Comparison of ENCODE assay signal across 8 cellular contexts in the genomic region with DNA sequence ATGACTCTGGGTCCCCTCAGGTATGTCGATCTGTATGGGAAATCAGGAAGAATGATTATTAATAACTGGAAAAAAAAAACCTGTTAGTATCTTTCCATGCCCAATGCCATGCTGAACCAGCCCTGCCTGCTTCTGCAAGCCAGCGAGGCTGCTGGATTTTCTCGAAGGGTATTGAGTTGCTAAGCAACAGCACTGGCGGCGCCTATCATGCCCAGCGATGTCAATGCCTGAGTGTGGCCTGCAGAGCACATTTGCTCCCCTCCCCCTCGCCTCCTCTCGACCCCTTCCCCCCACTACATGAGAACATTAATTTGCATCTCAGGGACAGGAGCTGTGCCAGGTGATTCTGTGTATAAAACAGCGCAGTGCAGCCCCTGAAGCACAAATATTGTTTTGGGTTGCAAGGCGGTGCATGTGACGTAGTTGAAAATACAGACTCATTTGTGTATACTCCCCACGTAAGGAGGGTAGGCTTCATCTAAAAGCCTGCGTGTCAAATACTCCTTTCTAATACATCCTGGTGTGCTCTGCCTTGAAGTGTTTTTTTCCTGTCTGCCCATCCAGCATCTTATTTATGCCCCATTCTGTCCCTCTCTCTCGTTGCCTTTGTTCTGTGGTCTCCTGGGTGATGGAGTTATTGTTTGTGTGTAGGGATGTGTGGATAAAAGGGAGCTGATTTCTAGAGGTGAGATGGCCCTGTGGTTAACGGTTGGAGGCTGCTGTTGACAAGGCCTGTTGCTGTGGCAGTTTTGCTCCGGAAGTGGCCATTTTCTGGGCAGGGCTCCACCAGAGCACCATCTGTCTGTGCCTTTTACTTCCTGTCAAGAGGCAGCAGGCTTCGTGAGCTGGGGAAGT. TPM values are rescaled to one million over a fixed set of nuclear protein-coding genes. Genes with fewer than 3 reads are reported as not detected.
DNase-seq lines count a peak whose midpoint lies in the region; ATAC-seq, FAIRE-seq and TF ChIP-seq lines count a peak whose summit lies in the region.

No MANE protein-coding gene starts in this region.

- DNase-seq in A549 (ENCODE audit: low read depth in 1 of 2, low spot score in 1 of 2) (peak; percentile 53 to 62), NCI-H510A (lab: John Stamatoyannopoulos, UW) (peak; percentile 76), dermis microvascular lymphatic vessel endothelial cell (ENCODE audit: low read depth in 2 of 2) (peak; percentile 16 to 73), mesenchymal stem cell (peak; percentile 92)
- peak; percentile 56 to 58 for DNase-seq in activated CD4-positive, alpha-beta T cell treated with anti-CD3 and anti-CD28 coated beads, Interleukin-2, amount 50 U/mL, for 4 hours
- DNase-seq in stimulated activated CD8-positive, alpha-beta memory T cell treated with anti-CD3 and anti-CD28 coated beads, Interleukin-15, amount 100 ng/mL, for 48 hours (ENCODE audit: low read depth in 2 of 2) = peak; percentile 76 to 80

- H3K4me2 ChIP-seq in A549 = peak overlapping the region; percentile 80
- peak overlapping the region; percentile 57 for H3K4me2 ChIP-seq in mesenchymal stem cell (ENCODE audit: low read length, poor library complexity, severe bottlenecking)

- H2AK5ac ChIP-seq in mesenchymal stem cell (ENCODE audit: low read length, severe bottlenecking) = peak overlapping the region; percentile 84

- H2BK5ac ChIP-seq in mesenchymal stem cell (ENCODE audit: low read depth, low read length, poor library complexity, severe bottlenecking) = peak overlapping the region; percentile 59

- no peaks in the 10 kb centered on the region for H3K36me3 ChIP-seq in mesenchymal stem cell (ENCODE audit: control insufficient read depth in 1 of 2, insufficient read depth in 2 of 2, low read depth in 1 of 2, low read length in 2 of 2)

- peak; percentile 88 to 95 for ATAC-seq in A549
- ATAC-seq in GM18870 (IDR thresholded peaks at IDR 0.05; ENCODE audit: unreplicated experiment) = peak; percentile 38
- peak; percentile 35 for ATAC-seq in HG03108 (IDR thresholded peaks at IDR 0.05; ENCODE audit: unreplicated experiment)

- H4K91ac ChIP-seq in mesenchymal stem cell (ENCODE audit: low read length) = peak overlapping the region; percentile 96

- FAIRE-seq in A549 (lab: Jason Lieb, UNC) = no peak

- no peak for TF ChIP-seq POLR2A in A549 (IDR thresholded peaks at IDR 0.05; ENCODE audit: low read length)

- peak overlapping the region; percentile 62 to 95 for H3K18ac ChIP-seq in mesenchymal stem cell (ENCODE audit: low read depth in 1 of 2, low read length in 2 of 2)

- WGBS in A549 (ENCODE audit: missing lambda C conversion rate) = 53% methylated on average over 16 of the region's 17 CpGs
- WGBS in mesenchymal stem cell = 18% methylated on average over 16 of the region's 17 CpGs

- H3K4me3 ChIP-seq in A549 = peak overlapping the region; percentile 33; the same call in 2 of the 3 replicates
- H3K4me3 ChIP-seq in mesenchymal stem cell (ENCODE audit: insufficient read depth in 1 of 2, low read depth in 1 of 2, low read length in 2 of 2) = no peak overlapping the region

- H3K4ac ChIP-seq in mesenchymal stem cell (ENCODE audit: low read depth in 1 of 2, low read length in 2 of 2) = peak overlapping the region; percentile 49 to 69

- CTCF ChIA-PET in A549 (lab: Yijun Ruan, JAX) = interaction anchor here (1.0 to 6.5 kb wide), 5 partner anchors 10 to 683 kb away, joined by 3 to 38 read pairs (median 5); no protein-coding TSS in a partner anchor

- peak overlapping the region; percentile 84 for H3K9ac ChIP-seq in mesenchymal stem cell (ENCODE audit: low read length)

- peak overlapping the region; percentile 73 for H2BK15ac ChIP-seq in mesenchymal stem cell (ENCODE audit: low read depth, poor library complexity, severe bottlenecking)

- POLR2A ChIA-PET in A549 (lab: Yijun Ruan, JAX) = interaction anchor here (1.0 to 1.2 kb wide), 3 partner anchors 125 to 253 kb away, joined by 5 to 9 read pairs (median 5); partner anchors contain the start of genes MRPS6 and SLC5A3

- H2BK120ac ChIP-seq in mesenchymal stem cell (ENCODE audit: low read depth, low read length) = peak overlapping the region; percentile 94

- TF ChIP-seq EP300 in A549 (IDR thresholded peaks at IDR 0.05) = no peak

- H2BK12ac ChIP-seq in mesenchymal stem cell (ENCODE audit: low read length in 2 of 2) = peak overlapping the region; percentile 70 to 96

- H3K27ac ChIP-seq in A549 = peak overlapping the region; percentile 65 to 83
- peak overlapping the region; percentile 91 for H3K27ac ChIP-seq in mesenchymal stem cell (ENCODE audit: low read length, poor library complexity, severe bottlenecking)

- H3K23ac ChIP-seq in mesenchymal stem cell (ENCODE audit: low read length in 2 of 2) = peak overlapping the region in 1 of 2 experiments; percentile 23

- H3K9me3 ChIP-seq in A549 (no peaks in the 10 kb centered on the region), mesenchymal stem cell (ENCODE audit: control insufficient read depth, low read length) (peaks cover 3% of the 10 kb centered on the region)

- H4K8ac ChIP-seq in mesenchymal stem cell (ENCODE audit: low read length) = peak overlapping the region; percentile 86

- H3K27me3 ChIP-seq in mesenchymal stem cell (ENCODE audit: control insufficient read depth in 1 of 2, insufficient read depth in 1 of 2, low read length in 2 of 2) = no peaks in the 10 kb centered on the region

- H3K4me1 ChIP-seq in A549 (peaks cover 19% of the 10 kb centered on the region), mesenchymal stem cell (ENCODE audit: control insufficient read depth, insufficient read depth, low read depth, low read length) (peaks cover 29% of the 10 kb centered on the region)

- peak overlapping the region in 1 of 2 experiments; percentile 35 for H3K14ac ChIP-seq in mesenchymal stem cell (ENCODE audit: low read length in 2 of 2)

- no peak for TF ChIP-seq RAD21 in A549 (conservative IDR thresholded peaks at IDR 0.05 in 1 of 2, IDR thresholded peaks at IDR 0.05 in 1 of 2)

- no peak for TF ChIP-seq CTCF in A549 (IDR thresholded peaks at IDR 0.05)

- peaks cover 2% of the 10 kb centered on the region for H3K79me1 ChIP-seq in mesenchymal stem cell (replicated peaks; ENCODE audit: low read length, poor library complexity, severe bottlenecking)

- H2AFZ ChIP-seq in mesenchymal stem cell (ENCODE audit: low read depth, low read length) = peak overlapping the region; percentile 54

TF ChIP-seq in A549, 52 proteins besides CTCF, POLR2A, EP300 and RAD21:
- TF ChIP-seq, protein P1, sequence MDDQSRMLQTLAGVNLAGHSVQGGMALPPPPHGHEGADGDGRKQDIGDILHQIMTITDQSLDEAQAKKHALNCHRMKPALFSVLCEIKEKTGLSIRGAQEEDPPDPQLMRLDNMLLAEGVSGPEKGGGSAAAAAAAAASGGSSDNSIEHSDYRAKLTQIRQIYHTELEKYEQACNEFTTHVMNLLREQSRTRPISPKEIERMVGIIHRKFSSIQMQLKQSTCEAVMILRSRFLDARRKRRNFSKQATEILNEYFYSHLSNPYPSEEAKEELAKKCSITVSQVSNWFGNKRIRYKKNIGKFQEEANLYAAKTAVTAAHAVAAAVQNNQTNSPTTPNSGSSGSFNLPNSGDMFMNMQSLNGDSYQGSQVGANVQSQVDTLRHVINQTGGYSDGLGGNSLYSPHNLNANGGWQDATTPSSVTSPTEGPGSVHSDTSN (IDR thresholded peaks at IDR 0.05) = no peak
- TF ChIP-seq ZC3H11A (IDR thresholded peaks at IDR 0.05) (no peak), FOSB (CRISPR knock-in tag; IDR thresholded peaks at IDR 0.05) (no peak), RFX5 (IDR thresholded peaks at IDR 0.05) (no peak), MYC (IDR thresholded peaks at IDR 0.05; ENCODE audit: borderline replicate concordance, low read length) (no peak), FOSL2 (IDR thresholded peaks at IDR 0.05) (no peak), FOSL2 (CRISPR knock-in tag; IDR thresholded peaks at IDR 0.05) (no peak), SMC3 (IDR thresholded peaks at IDR 0.05) (no peak), GATA3 (IDR thresholded peaks at IDR 0.05; ENCODE audit: borderline replicate concordance) (no peak), KDM5A (IDR thresholded peaks at IDR 0.05) (no peak), CBX2 (IDR thresholded peaks at IDR 0.05; ENCODE audit: borderline replicate concordance, low read depth) (no peak), NPAS2 (CRISPR knock-in tag; IDR thresholded peaks at IDR 0.05; ENCODE audit: borderline replicate concordance) (no peak), MAFK (IDR thresholded peaks at IDR 0.05; ENCODE audit: partially characterized antibody) (no peak)
- TF ChIP-seq, protein P2, sequence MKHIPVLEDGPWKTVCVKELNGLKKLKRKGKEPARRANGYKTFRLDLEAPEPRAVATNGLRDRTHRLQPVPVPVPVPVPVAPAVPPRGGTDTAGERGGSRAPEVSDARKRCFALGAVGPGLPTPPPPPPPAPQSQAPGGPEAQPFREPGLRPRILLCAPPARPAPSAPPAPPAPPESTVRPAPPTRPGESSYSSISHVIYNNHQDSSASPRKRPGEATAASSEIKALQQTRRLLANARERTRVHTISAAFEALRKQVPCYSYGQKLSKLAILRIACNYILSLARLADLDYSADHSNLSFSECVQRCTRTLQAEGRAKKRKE (CRISPR knock-in tag; IDR thresholded peaks at IDR 0.05; ENCODE audit: low read depth) = no peak

RNA-seq across cellular contexts. Expression of gene ATP5PO, which starts 32.7 kb away (rescaled TPM):
- polyA plus RNA-seq in A549 (2011; rRNA removed) (252 and 266 TPM in 2 replicates), A549 (2017; fragmentation: RNase III; extraction: RNeasy Plus Mini Kit Qiagen cat#74134 plus additional on column Dnase treatment) (143 to 150 TPM (median 143 TPM) in 3 replicates)
- 123 and 140 TPM in 2 replicates for polyA plus RNA-seq in A549 (2012; cell fraction: cytosol; rRNA removed)
- polyA plus RNA-seq in A549 (2012; cell fraction: nucleus; rRNA removed) = 39.5 and 61.9 TPM in 2 replicates
- polyA minus RNA-seq in A549 (2011; rRNA and poly(A)+ RNA removed) = 38.3 and 40.8 TPM in 2 replicates
- 132 and 180 TPM in 2 replicates for total RNA-seq in dermis microvascular lymphatic vessel endothelial cell
- 332 TPM for polyA plus RNA-seq in mesenchymal stem cell (2013, experiment 1 of 2)
- 334 TPM for polyA plus RNA-seq in mesenchymal stem cell (2013, experiment 2 of 2)

Comparison
In these comparisons a context has a peak if more than half of its experiments do, and no peak if none do; other contexts are left out.
1. ATAC-seq: peak in every context shown above with its lines; median percentile 92 in A549; 38 in GM18870; 35 in HG03108.